Comparison of ENCODE assay signal across 9 cellular contexts in the genomic region with DNA sequence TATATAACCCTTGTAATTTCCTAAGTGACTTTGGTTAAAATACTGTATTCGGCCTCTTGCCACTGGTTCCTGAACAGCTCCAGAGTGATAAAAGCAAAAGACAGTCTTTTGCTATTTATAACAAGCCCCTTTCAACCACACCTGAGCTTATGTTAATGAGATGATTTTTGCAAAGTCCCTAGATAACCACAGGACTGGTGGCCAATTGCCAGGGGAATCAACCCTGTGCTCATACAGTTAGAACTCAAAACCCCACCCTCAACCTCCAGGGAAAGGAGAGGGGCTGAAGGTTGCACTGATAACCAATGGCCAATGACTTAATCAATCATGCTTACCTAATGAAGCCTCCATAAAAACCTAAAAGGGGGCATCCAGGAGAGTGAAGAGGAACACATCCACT.
A peak's percentile ranks its signal among the peaks of the same experiment; 100 is the strongest.
DNase-seq lines count a peak whose midpoint lies in the region; ATAC-seq and TF ChIP-seq lines count a peak whose summit lies in the region.
"Had no signal": no experiment of that assay in that cellular context is flagged by ENCODE, and none has a peak within 500 bp of the region (broad histone marks: within the 10 kb centered on the region; RNA-seq: fewer than 3 reads in every experiment).

No MANE protein-coding gene starts in this region.

- H3K27ac Mint-ChIP-seq in activated B cell treated with CpG ODN at 0.5 μM for 24 hours: peak overlapping the region; percentile 62
- H3K27ac Mint-ChIP-seq in naive B cell: peak overlapping the region; percentile 82 to 97 (median 92)

- H3K9me3 Mint-ChIP-seq in activated B cell treated with CpG ODN at 0.5 μM for 24 hours: no peaks in the 10 kb centered on the region
- H3K9me3 Mint-ChIP-seq in naive B cell: peaks cover 0 to 2% (median 0%) of the 10 kb centered on the region in 7 donors

- H3K36me3 ChIP-seq in breast epithelium: no peaks in the 10 kb centered on the region

- no peaks in the 10 kb centered on the region for H3K27me3 ChIP-seq in breast epithelium

- CTCF ChIA-PET in activated B cell treated with CpG ODN at 0.5 μM for 24 hours (lab: Charles Lee): interaction anchor here (1.0 kb wide), 1 partner anchor 90 kb away, joined by 4 read pairs; no protein-coding TSS in a partner anchor

- no peak overlapping the region for H3K27ac ChIP-seq in breast epithelium

- H3K4me3 ChIP-seq in GM12865 (ENCODE audit: low read depth, low read length) (no peak overlapping the region), breast epithelium (no peak overlapping the region)

- no peaks in the 10 kb centered on the region for H3K4me1 ChIP-seq in breast epithelium

- intact Hi-C loops in activated B cell treated with CpG ODN at 0.5 μM for 24 hours (cut with micrococcal nuclease): loop anchor here (1.0 to 2.0 kb wide), 6 partner anchors 8 to 91 kb away; no protein-coding TSS in a partner anchor
- intact Hi-C loops in breast epithelium (cut with DNase I; ENCODE audit: low total_unique reads): no loop called here

- H3K4me3 Mint-ChIP-seq in activated B cell treated with CpG ODN at 0.5 μM for 24 hours (peak overlapping the region; percentile 45), naive B cell (peak overlapping the region; percentile 2 to 84 (median 73))

- H3K36me3 Mint-ChIP-seq in activated B cell treated with CpG ODN at 0.5 μM for 24 hours (ENCODE audit: low read depth): peaks cover 3% of the 10 kb centered on the region
- no peaks in the 10 kb centered on the region for H3K36me3 Mint-ChIP-seq in naive B cell

- TF ChIP-seq CTCF in GM12865 (IDR thresholded peaks at IDR 0.05; ENCODE audit: insufficient read depth, low read depth, low read length, missing control alignments) (no peak), activated B cell treated with CpG ODN at 0.5 μM for 24 hours (IDR thresholded peaks at IDR 0.05) (no peak), breast epithelium (IDR thresholded peaks at IDR 0.05) (no peak)

- H3K4me1 Mint-ChIP-seq in activated B cell treated with CpG ODN at 0.5 μM for 24 hours: peaks cover 79% of the 10 kb centered on the region
- H3K4me1 Mint-ChIP-seq in naive B cell: peaks cover 51 to 81% (median 61%) of the 10 kb centered on the region in 3 donors

- TF ChIP-seq POLR2A in breast epithelium (IDR thresholded peaks at IDR 0.05): no peak

- no peaks in the 10 kb centered on the region for H3K9me3 ChIP-seq in breast epithelium

- ATAC-seq in GM21529 (IDR thresholded peaks at IDR 0.05; ENCODE audit: unreplicated experiment) (peak; percentile 48), activated B cell treated with CpG ODN at 0.5 μM for 24 hours (ENCODE audit: low read depth) (peak; percentile 86), naive B cell (ENCODE audit: low read depth in 2 of 2) (peak; percentile 86 to 92)

- POLR2A ChIA-PET in activated B cell treated with CpG ODN at 0.5 μM for 24 hours (lab: Charles Lee): interaction anchor here (0.5 to 1.6 kb wide), 10 partner anchors 11 to 104 kb away, joined by 3 to 5 read pairs (median 4); partner anchors contain the start of gene SIK3

- H3K27me3 Mint-ChIP-seq in activated B cell treated with CpG ODN at 0.5 μM for 24 hours: no peaks in the 10 kb centered on the region
- no peaks in the 10 kb centered on the region for H3K27me3 Mint-ChIP-seq in naive B cell

- peak; percentile 55 for DNase-seq in GM12865 (ENCODE audit: low read depth)
- no peak for DNase-seq in activated B cell treated with CpG ODN at 0.5 μM for 24 hours
- peak; percentile 66 for DNase-seq in naive B cell
- no peak for DNase-seq in breast epithelium (ENCODE audit: low spot score in 2 of 2)
- DNase-seq in inferior parietal cortex (ENCODE audit: extremely low spot score): no peak
- DNase-seq in NCI-H146 treated with DMSO at 0.1 percent for 48 hours (lab: John Stamatoyannopoulos, UW; ENCODE audit: unreplicated experiment): no peak
- no peak for DNase-seq in NOMO-1 treated with dmso at 0.1 percent for 144 hours (lab: John Stamatoyannopoulos, UW; ENCODE audit: unreplicated experiment)
- DNase-seq: NCI-H510A had no signal

Comparison
In these comparisons a context has a peak if more than half of its experiments do, and no peak if none do; other contexts are left out.
1. DNase-seq: peak in GM12865 (single experiment) and naive B cell (single experiment); none in activated B cell treated with CpG ODN at 0.5 μM for 24 hours (single experiment), breast epithelium (0 of 2), inferior parietal cortex (single experiment), NCI-H146 treated with DMSO at 0.1 percent for 48 hours (single experiment) and NOMO-1 treated with dmso at 0.1 percent for 144 hours (single experiment).
2. Peak in every context shown above with its lines, with median percentiles within 50 percentile points of each other: ATAC-seq.